In the genomic region with DNA sequence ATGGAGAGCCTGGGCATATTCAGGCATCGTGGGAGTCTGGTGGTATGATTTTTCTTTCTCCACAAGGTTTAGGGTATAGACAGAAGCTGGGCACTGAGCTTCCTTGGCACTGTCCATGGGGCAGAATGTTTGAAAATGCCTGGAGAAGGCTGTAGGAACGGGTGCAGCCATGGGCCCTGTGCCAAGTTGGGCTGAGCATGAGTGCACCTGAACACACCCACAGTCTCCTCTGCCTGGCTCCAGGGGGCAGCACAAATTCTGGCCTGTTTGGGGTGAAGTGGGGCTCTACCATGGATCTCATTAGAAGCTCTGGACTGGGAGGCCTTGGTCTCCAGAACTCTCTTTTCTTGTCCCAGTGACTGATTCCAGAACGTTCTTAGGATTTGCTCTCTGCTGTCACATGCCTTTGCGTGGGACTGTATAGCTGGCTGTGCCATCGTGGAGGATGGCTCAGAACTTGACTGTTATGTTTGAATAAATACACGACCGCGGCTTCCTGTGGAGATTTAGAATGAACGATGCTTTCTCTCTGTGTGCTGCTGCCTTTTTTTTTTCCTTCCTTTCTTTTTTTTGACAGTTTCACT, we compare ENCODE assay signal across 10 cellular contexts.
A peak's percentile ranks its signal among the peaks of the same experiment; 100 is the strongest.
DNase-seq lines count a peak whose midpoint lies in the region; ATAC-seq, FAIRE-seq and TF ChIP-seq lines count a peak whose summit lies in the region.
"Had no signal": no experiment of that assay in that cellular context is flagged by ENCODE, and none has a peak within 500 bp of the region (broad histone marks: within the 10 kb centered on the region; RNA-seq: fewer than 3 reads in every experiment).

No MANE protein-coding gene starts in this region.

- no peak overlapping the region for H3K4me2 ChIP-seq in astrocyte (ENCODE audit: low read length)

- no peak for FAIRE-seq in astrocyte (lab: Jason Lieb, UNC)

- H3K9me3 Mint-ChIP-seq in astrocyte (ENCODE audit: unreplicated experiment) (no peaks in the 10 kb centered on the region), mesothelial cell of epicardium (no peaks in the 10 kb centered on the region)
- no peaks in the 10 kb centered on the region for H3K9me3 Mint-ChIP-seq in stimulated activated naive CD8-positive, alpha-beta T cell treated with anti-CD3 and anti-CD28 coated beads, Interleukin-15, amount 100 ng/mL, for 72 hours

- POLR2A ChIA-PET in BJ (lab: Charles Lee): no interaction called here

- in situ Hi-C loops in KBM-7 (cut with MboI; ENCODE audit: low pct_unique_long_range_greater_than_20kb, low sequenced_read_pairs): no loop called here

- peaks cover 51% of the 10 kb centered on the region for H3K4me1 ChIP-seq in astrocyte (ENCODE audit: insufficient read depth, low read length)

- peak overlapping the region; percentile 34 for H3K27ac Mint-ChIP-seq in astrocyte (ENCODE audit: unreplicated experiment)
- no peak overlapping the region for H3K27ac Mint-ChIP-seq in stimulated activated naive CD8-positive, alpha-beta T cell treated with anti-CD3 and anti-CD28 coated beads, Interleukin-15, amount 100 ng/mL, for 72 hours
- no peak overlapping the region for H3K27ac Mint-ChIP-seq in mesothelial cell of epicardium

- H3K4me1 Mint-ChIP-seq in astrocyte (ENCODE audit: low read depth, unreplicated experiment) (peaks cover 33% of the 10 kb centered on the region), mesothelial cell of epicardium (peaks cover 30% of the 10 kb centered on the region)
- peaks cover 22% of the 10 kb centered on the region for H3K4me1 Mint-ChIP-seq in stimulated activated naive CD8-positive, alpha-beta T cell treated with anti-CD3 and anti-CD28 coated beads, Interleukin-15, amount 100 ng/mL, for 72 hours

- H3K4me3 ChIP-seq in BJ (ENCODE audit: low read depth, low read length) (no peak overlapping the region), HFF-Myc (replicated peaks; ENCODE audit: low read depth, low read length) (no peak overlapping the region), astrocyte (ENCODE audit: insufficient read depth, low read depth, low read length) (no peak overlapping the region)
- H3K4me3 ChIP-seq: breast epithelium, SK-N-MC had no signal

- no peak overlapping the region for H2AFZ ChIP-seq in astrocyte (ENCODE audit: low read depth, low read length)

- CTCF ChIA-PET in BJ (lab: Yijun Ruan, JAX): interaction anchor here (0.6 to 1.9 kb wide), 2 partner anchors 40 to 215 kb away, joined by 3 to 6 read pairs; no protein-coding TSS in a partner anchor

- no peak for DNase-seq in BJ (ENCODE audit: low read depth)
- no peak for DNase-seq in HFF-Myc (ENCODE audit: extremely low read depth, low read depth)
- DNase-seq in astrocyte (ENCODE audit: low read depth): no peak
- DNase-seq in myocyte (ENCODE audit: low read depth): peak; percentile 35
- no peak for DNase-seq in NK-92 treated with Interleukin-12 subunit alpha and Interleukin-12 subunit beta, amount 100 ng/mL, for 24 hours (lab: John Stamatoyannopoulos, UW)
- no peak for DNase-seq in stimulated activated naive CD8-positive, alpha-beta T cell treated with anti-CD3 and anti-CD28 coated beads, Interleukin-15, amount 100 ng/mL, for 72 hours
- no peak for DNase-seq in KBM-7
- DNase-seq in mesothelial cell of epicardium (ENCODE audit: low spot score in 2 of 2, unreplicated experiment in 2 of 2): no peak

- no peaks in the 10 kb centered on the region for H3K9me3 ChIP-seq in astrocyte (ENCODE audit: insufficient read depth, low read depth, low read length)
- H3K9me3 ChIP-seq: breast epithelium had no signal

- H3K27ac ChIP-seq in astrocyte (ENCODE audit: low read depth, low read length): peak overlapping the region; percentile 23
- H3K27ac ChIP-seq: breast epithelium, SK-N-MC had no signal

- TF ChIP-seq CTCF in BJ (IDR thresholded peaks at IDR 0.05; ENCODE audit: insufficient read depth, low read depth, low read length) (peak; percentile 31; the same call in 1 of the 2 replicates), HFF-Myc (IDR thresholded peaks at IDR 0.05; ENCODE audit: low read depth, low read length, missing control alignments) (peak; percentile 20), astrocyte (IDR thresholded peaks at IDR 0.05; ENCODE audit: insufficient read depth, low read depth, low read length) (no peak), mesothelial cell of epicardium (IDR thresholded peaks at IDR 0.05; ENCODE audit: unreplicated experiment) (no peak)

- H3K36me3 ChIP-seq in BJ (ENCODE audit: control insufficient read depth, insufficient read depth, low read length) (peaks cover 41% of the 10 kb centered on the region), astrocyte (ENCODE audit: insufficient read depth, low read length) (peaks cover 40% of the 10 kb centered on the region)
- H3K36me3 ChIP-seq: breast epithelium had no signal

- ATAC-seq in stimulated activated naive CD8-positive, alpha-beta T cell treated with anti-CD3 and anti-CD28 coated beads, Interleukin-15, amount 100 ng/mL, for 72 hours: no peak

- H3K4me3 Mint-ChIP-seq in astrocyte (ENCODE audit: unreplicated experiment): no peak overlapping the region
- H3K4me3 Mint-ChIP-seq in stimulated activated naive CD8-positive, alpha-beta T cell treated with anti-CD3 and anti-CD28 coated beads, Interleukin-15, amount 100 ng/mL, for 72 hours: no peak overlapping the region
- no peak overlapping the region for H3K4me3 Mint-ChIP-seq in mesothelial cell of epicardium

- no peak overlapping the region for H3K9ac ChIP-seq in astrocyte (ENCODE audit: low read length)

- peaks cover 49% of the 10 kb centered on the region for H4K20me1 ChIP-seq in astrocyte (ENCODE audit: insufficient read depth, low read length)

- no peaks in the 10 kb centered on the region for H3K27me3 Mint-ChIP-seq in astrocyte (ENCODE audit: low read depth, unreplicated experiment)
- peaks cover 6% of the 10 kb centered on the region for H3K27me3 Mint-ChIP-seq in stimulated activated naive CD8-positive, alpha-beta T cell treated with anti-CD3 and anti-CD28 coated beads, Interleukin-15, amount 100 ng/mL, for 72 hours
- no peaks in the 10 kb centered on the region for H3K27me3 Mint-ChIP-seq in mesothelial cell of epicardium (ENCODE audit: low read depth)

- peaks cover 29% of the 10 kb centered on the region for H3K79me2 ChIP-seq in astrocyte (ENCODE audit: insufficient read depth, low read length)

- peaks cover 31% of the 10 kb centered on the region for H3K36me3 Mint-ChIP-seq in astrocyte (ENCODE audit: low read depth, unreplicated experiment)
- H3K36me3 Mint-ChIP-seq in mesothelial cell of epicardium: peaks cover 33% of the 10 kb centered on the region

- H3K27me3 ChIP-seq in BJ (ENCODE audit: control insufficient read depth, insufficient read depth, low read length): no peaks in the 10 kb centered on the region
- H3K27me3 ChIP-seq in astrocyte (ENCODE audit: insufficient read depth, low read length): no peaks in the 10 kb centered on the region
- H3K27me3 ChIP-seq: breast epithelium had no signal

Comparison
In these comparisons a context has a peak if more than half of its experiments do, and no peak if none do; other contexts are left out.
1. CTCF ChIP-seq: peak in BJ (single experiment) and HFF-Myc (single experiment); none in astrocyte (single experiment) and mesothelial cell of epicardium (single experiment).